ENCODE assay signal across 8 cellular contexts in the genomic region with DNA sequence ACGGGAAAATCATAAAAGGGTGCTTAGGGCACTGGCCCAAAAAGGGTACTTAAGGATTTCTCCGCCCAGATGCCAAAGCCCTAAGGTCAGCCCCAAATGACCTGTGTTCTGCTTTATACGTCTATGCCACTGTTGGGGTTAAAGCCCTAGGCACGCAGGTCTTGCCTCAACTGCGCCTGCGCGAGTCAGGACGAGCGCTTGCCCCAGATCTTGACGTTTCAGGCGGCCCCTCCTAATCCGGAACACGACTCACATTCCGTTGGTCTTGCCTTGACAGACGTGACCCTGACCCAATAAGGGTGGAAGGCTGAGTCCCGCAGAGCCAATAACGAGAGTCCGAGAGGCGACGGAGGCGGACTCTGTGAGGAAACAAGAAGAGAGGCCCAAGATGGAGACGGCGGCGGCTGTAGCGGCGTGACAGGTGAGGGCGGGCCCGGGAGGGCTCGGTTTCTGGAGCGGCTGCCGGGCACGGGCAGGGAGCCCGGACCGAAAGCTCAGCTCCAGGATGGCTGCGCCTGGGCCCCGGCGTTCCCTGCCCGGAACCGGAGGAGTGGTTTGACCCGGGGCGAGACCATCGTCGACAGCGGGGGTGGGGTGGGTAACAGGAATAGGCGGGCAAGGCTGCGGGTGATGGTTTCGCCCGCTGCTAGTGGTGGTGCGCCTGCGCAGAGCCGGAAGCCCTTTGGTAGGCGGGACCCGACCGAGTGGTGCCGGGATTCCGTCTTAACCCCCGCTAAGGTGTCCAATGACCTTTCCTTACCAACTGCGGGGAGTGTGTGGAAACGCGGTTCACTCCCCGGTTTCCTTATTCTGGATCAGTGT. TPM values are rescaled to one million over a fixed set of nuclear protein-coding genes. Genes with fewer than 3 reads are reported as not detected.
DNase-seq lines count a peak whose midpoint lies in the region; ATAC-seq lines count a peak whose summit lies in the region.

Gene ARAF, plus strand, starts transcription at position 375 of the 822 bp plus-strand sequence. CDS start 1,763 bp downstream, outside the sequence.

- H3K27ac Mint-ChIP-seq in IgD-negative memory B cell = peak within 1 kb of the TSS; percentile 68 to 98 (median 95)

- DNase-seq in DMS 273 treated with DMSO at 0.1 percent for 48 hours (lab: John Stamatoyannopoulos, UW) (peak; percentile 91), OCI-M2 (lab: John Stamatoyannopoulos, UW; ENCODE audit: unreplicated experiment) (peak; percentile 82), activated T-cell treated with anti-CD3 and anti-CD28 coated beads for 4 hours (peak; percentile 89), epidermal melanocyte (ENCODE audit: insufficient read length, low spot score) (peak; percentile 81)
- DNase-seq in stimulated activated CD8-positive, alpha-beta memory T cell treated with anti-CD3 and anti-CD28 coated beads, Interleukin-4, amount 100 ng/mL, for 1 hour (ENCODE audit: low read depth in 2 of 2, low spot score in 1 of 2) = peak; percentile 75 to 87

- no peaks in the 10 kb centered on the region for H3K9me3 Mint-ChIP-seq in IgD-negative memory B cell

- H3K4me3 Mint-ChIP-seq in IgD-negative memory B cell = peak within 1 kb of the TSS; percentile 82 to 98 (median 92)

- peak; percentile 87 for ATAC-seq in GM21529 (IDR thresholded peaks at IDR 0.05; ENCODE audit: unreplicated experiment)

- H3K4me3 ChIP-seq in mononuclear cell (ENCODE audit: low read length) = peak within 1 kb of the TSS; percentile 71

- H3K9me3 ChIP-seq in mononuclear cell (ENCODE audit: low read depth, low read length) = no peaks in the 10 kb centered on the region

- H3K4me1 Mint-ChIP-seq in IgD-negative memory B cell = peaks cover 11 to 22% (median 14%) of the 10 kb centered on the region in 3 donors

- peaks cover 1% of the 10 kb centered on the region for H3K27me3 Mint-ChIP-seq in IgD-negative memory B cell

- no peaks in the 10 kb centered on the region for H3K27me3 ChIP-seq in mononuclear cell (ENCODE audit: insufficient read depth, low read length)

- no peaks in the 10 kb centered on the region for H3K36me3 Mint-ChIP-seq in IgD-negative memory B cell

- peaks cover 43% of the 10 kb centered on the region for H3K4me1 ChIP-seq in mononuclear cell (ENCODE audit: insufficient read depth, low read length)

RNA-seq across cellular contexts. Expression of gene ARAF, which starts in this region (rescaled TPM):
- polyA plus RNA-seq in IgD-negative memory B cell = 93.7 TPM
- 48.4 TPM for total RNA-seq in mononuclear cell

Comparison
In these comparisons a context has a peak if more than half of its experiments do, and no peak if none do; other contexts are left out.
1. Peak in every context shown above with its lines: DNase-seq, ATAC-seq and H3K4me3 ChIP-seq.